In the genomic region with DNA sequence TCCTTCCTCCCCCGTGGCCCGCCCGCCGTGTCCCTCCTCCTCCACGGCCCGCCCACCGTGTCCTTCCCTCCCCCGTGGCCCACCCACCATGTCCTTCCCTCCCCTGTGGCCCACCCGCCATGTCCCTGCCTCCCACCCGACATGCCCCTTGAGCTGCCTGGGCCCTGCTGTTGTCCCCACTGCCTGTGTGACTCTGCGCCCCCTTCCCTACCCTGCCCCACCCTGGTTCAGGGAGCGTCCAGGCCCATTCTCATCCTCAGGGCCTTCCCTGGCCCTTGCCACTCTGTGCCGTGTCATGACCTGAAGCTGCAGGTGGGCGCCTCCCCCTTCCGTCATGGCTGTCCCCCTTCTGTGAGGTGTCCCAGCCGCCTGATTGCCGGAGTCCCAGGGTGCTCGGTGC, we compare ENCODE assay signal across 2 cellular contexts.
TF ChIP-seq lines count a peak whose summit lies in the region.

No MANE protein-coding gene starts in this region.

TF ChIP-seq in WTC11, 78 proteins besides CTCF, POLR2A, EP300 and RAD21:
- TF ChIP-seq, protein P1, sequence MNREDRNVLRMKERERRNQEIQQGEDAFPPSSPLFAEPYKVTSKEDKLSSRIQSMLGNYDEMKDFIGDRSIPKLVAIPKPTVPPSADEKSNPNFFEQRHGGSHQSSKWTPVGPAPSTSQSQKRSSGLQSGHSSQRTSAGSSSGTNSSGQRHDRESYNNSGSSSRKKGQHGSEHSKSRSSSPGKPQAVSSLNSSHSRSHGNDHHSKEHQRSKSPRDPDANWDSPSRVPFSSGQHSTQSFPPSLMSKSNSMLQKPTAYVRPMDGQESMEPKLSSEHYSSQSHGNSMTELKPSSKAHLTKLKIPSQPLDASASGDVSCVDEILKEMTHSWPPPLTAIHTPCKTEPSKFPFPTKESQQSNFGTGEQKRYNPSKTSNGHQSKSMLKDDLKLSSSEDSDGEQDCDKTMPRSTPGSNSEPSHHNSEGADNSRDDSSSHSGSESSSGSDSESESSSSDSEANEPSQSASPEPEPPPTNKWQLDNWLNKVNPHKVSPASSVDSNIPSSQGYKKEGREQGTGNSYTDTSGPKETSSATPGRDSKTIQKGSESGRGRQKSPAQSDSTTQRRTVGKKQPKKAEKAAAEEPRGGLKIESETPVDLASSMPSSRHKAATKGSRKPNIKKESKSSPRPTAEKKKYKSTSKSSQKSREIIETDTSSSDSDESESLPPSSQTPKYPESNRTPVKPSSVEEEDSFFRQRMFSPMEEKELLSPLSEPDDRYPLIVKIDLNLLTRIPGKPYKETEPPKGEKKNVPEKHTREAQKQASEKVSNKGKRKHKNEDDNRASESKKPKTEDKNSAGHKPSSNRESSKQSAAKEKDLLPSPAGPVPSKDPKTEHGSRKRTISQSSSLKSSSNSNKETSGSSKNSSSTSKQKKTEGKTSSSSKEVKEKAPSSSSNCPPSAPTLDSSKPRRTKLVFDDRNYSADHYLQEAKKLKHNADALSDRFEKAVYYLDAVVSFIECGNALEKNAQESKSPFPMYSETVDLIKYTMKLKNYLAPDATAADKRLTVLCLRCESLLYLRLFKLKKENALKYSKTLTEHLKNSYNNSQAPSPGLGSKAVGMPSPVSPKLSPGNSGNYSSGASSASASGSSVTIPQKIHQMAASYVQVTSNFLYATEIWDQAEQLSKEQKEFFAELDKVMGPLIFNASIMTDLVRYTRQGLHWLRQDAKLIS (CRISPR knock-in tag; IDR thresholded peaks at IDR 0.05; ENCODE audit: borderline replicate concordance), result no peak
- TF ChIP-seq KAT7 (CRISPR knock-in tag; IDR thresholded peaks at IDR 0.05; ENCODE audit: borderline replicate concordance), result no peak
- no peak for TF ChIP-seq SOX15 (CRISPR knock-in tag; IDR thresholded peaks at IDR 0.05)
- no peak for TF ChIP-seq ERG (CRISPR knock-in tag; IDR thresholded peaks at IDR 0.05)
- no peak for TF ChIP-seq TEAD1 (CRISPR knock-in tag; IDR thresholded peaks at IDR 0.05)
- TF ChIP-seq STAT6 (CRISPR knock-in tag; conservative IDR thresholded peaks at IDR 0.05; ENCODE audit: low read depth), result no peak
- TF ChIP-seq NFE2L1 (CRISPR knock-in tag; IDR thresholded peaks at IDR 0.05), result no peak
- no peak for TF ChIP-seq ZNF416 (CRISPR knock-in tag; IDR thresholded peaks at IDR 0.05)
- TF ChIP-seq SMAD4 (CRISPR knock-in tag; IDR thresholded peaks at IDR 0.05), result no peak
- TF ChIP-seq JUN (CRISPR knock-in tag; IDR thresholded peaks at IDR 0.05), result no peak

TF ChIP-seq in HepG2, 621 proteins besides CTCF, POLR2A, EP300 and RAD21:
- TF ChIP-seq ZNF570 (CRISPR knock-in tag; IDR thresholded peaks at IDR 0.05; ENCODE audit: borderline replicate concordance), result no peak
